16 cellular contexts compared by ENCODE assay signal in genomic region chr11:126514061-126514713, GRCh38.
DNase-seq lines count a peak whose midpoint lies in the region; ATAC-seq and TF ChIP-seq lines count a peak whose summit lies in the region.
"Had no signal": no experiment of that assay in that cellular context is flagged by ENCODE, and none has a peak within 500 bp of the region (broad histone marks: within the 10 kb centered on the region; RNA-seq: fewer than 3 reads in every experiment).

No MANE protein-coding gene starts in this region.

- H4K20me1 ChIP-seq in neural progenitor cell (ENCODE audit: low read depth), result no peaks in the 10 kb centered on the region

- no peak overlapping the region for H2AFZ ChIP-seq in neural progenitor cell (replicated peaks)

- H3K4me2 ChIP-seq in neural progenitor cell, result no peak overlapping the region

- no peaks in the 10 kb centered on the region for H3K79me2 ChIP-seq in neural progenitor cell (ENCODE audit: low read depth)

- H3K9ac ChIP-seq in neural progenitor cell, result no peak overlapping the region

- TF ChIP-seq CTCF in neural progenitor cell (IDR thresholded peaks at IDR 0.05) (no peak), upper lobe of right lung (IDR thresholded peaks at IDR 0.05) (no peak), vagina (IDR thresholded peaks at IDR 0.05) (no peak)

- peaks cover 17% of the 10 kb centered on the region for H3K4me1 Mint-ChIP-seq in neural progenitor cell

- H3K9me3 Mint-ChIP-seq in neural progenitor cell, result no peaks in the 10 kb centered on the region

- H3F3A ChIP-seq in neural progenitor cell (ENCODE audit: low read depth), result no peaks in the 10 kb centered on the region

- peak overlapping the region; percentile 29 for H3K27ac Mint-ChIP-seq in neural progenitor cell

- H3K36me3 ChIP-seq in neural progenitor cell (no peaks in the 10 kb centered on the region), upper lobe of right lung (no peaks in the 10 kb centered on the region), vagina (no peaks in the 10 kb centered on the region)
- H3K36me3 ChIP-seq: HAP-1 had no signal

- no peak for ATAC-seq in SK-N-SH treated with all-trans-retinoic acid at 6 μM for 48 hours
- no peak for ATAC-seq in upper lobe of right lung

- H3K4me1 ChIP-seq in neural progenitor cell (peaks cover 11% of the 10 kb centered on the region), upper lobe of right lung (no peaks in the 10 kb centered on the region), vagina (no peaks in the 10 kb centered on the region)
- H3K4me1 ChIP-seq: Caco-2, HAP-1 had no signal

- H3K4me3 ChIP-seq in neural progenitor cell, result no peak overlapping the region
- H3K4me3 ChIP-seq in upper lobe of right lung, result no peak overlapping the region
- no peak overlapping the region for H3K4me3 ChIP-seq in vagina
- H3K4me3 ChIP-seq: HAP-1 had no signal

- TF ChIP-seq POLR2A in vagina (IDR thresholded peaks at IDR 0.05), result no peak

- intact Hi-C loops in upper lobe of right lung (cut with DNase I), result no loop called here
- intact Hi-C loops in vagina (cut with DNase I), result no loop called here

- H3K4me3 Mint-ChIP-seq in neural progenitor cell, result no peak overlapping the region

- no peaks in the 10 kb centered on the region for H3K9me3 ChIP-seq in neural progenitor cell (ENCODE audit: low read depth)
- H3K9me3 ChIP-seq in upper lobe of right lung, result no peaks in the 10 kb centered on the region
- no peaks in the 10 kb centered on the region for H3K9me3 ChIP-seq in vagina
- H3K9me3 ChIP-seq: Caco-2, HAP-1 had no signal

- H3K27me3 ChIP-seq in neural progenitor cell (no peaks in the 10 kb centered on the region), upper lobe of right lung (no peaks in the 10 kb centered on the region), vagina (no peaks in the 10 kb centered on the region)

- no peaks in the 10 kb centered on the region for H3K36me3 Mint-ChIP-seq in neural progenitor cell

- H3K27me3 Mint-ChIP-seq in neural progenitor cell (ENCODE audit: insufficient read depth, low read depth), result peaks cover 4% of the 10 kb centered on the region

- no peak overlapping the region for H3K27ac ChIP-seq in neural progenitor cell
- no peak overlapping the region for H3K27ac ChIP-seq in upper lobe of right lung
- no peak overlapping the region for H3K27ac ChIP-seq in vagina

- peak; percentile 25 for DNase-seq in activated effector memory CD4-positive, alpha-beta T cell treated with anti-CD3 and anti-CD28 coated beads, Interleukin-2, amount 50 U/mL, for 16 hours
- no peak for DNase-seq in activated effector memory CD4-positive, alpha-beta T cell treated with Interleukin-2 at 50 U/mL for 16 hours
- DNase-seq in neural progenitor cell (ENCODE audit: low spot score) (no peak), upper lobe of right lung (peak; percentile 41), vagina (ENCODE audit: extremely low spot score in 2 of 2) (no peak), NCI-H146 (lab: John Stamatoyannopoulos, UW) (no peak), DMS79 (lab: John Stamatoyannopoulos, UW) (no peak)
- DNase-seq: Caco-2; KBM-7; NCI-H1694; NCI-H2107; NCI-H446; NK-92 treated with Interleukin-12 subunit alpha and Interleukin-12 subunit beta, amount 100 ng/mL, for 24 hours; SHP77 had no signal

TF ChIP-seq in SK-N-SH treated with all-trans-retinoic acid at 6 μM for 48 hours, 23 proteins besides CTCF, POLR2A, EP300 and RAD21:
- TF ChIP-seq CREB5 (CRISPR knock-in tag; IDR thresholded peaks at IDR 0.05; ENCODE audit: low read depth) (no peak), TCF4 (CRISPR knock-in tag; IDR thresholded peaks at IDR 0.05; ENCODE audit: borderline replicate concordance) (peak; percentile 43; the same call in 1 of the 2 replicates)

Comparison
In these comparisons a context has a peak if more than half of its experiments do, and no peak if none do; other contexts are left out.
1. DNase-seq: peak in activated effector memory CD4-positive, alpha-beta T cell treated with anti-CD3 and anti-CD28 coated beads, Interleukin-2, amount 50 U/mL, for 16 hours (single experiment) and upper lobe of right lung (single experiment); none in activated effector memory CD4-positive, alpha-beta T cell treated with Interleukin-2 at 50 U/mL for 16 hours (single experiment), neural progenitor cell (single experiment), vagina (0 of 2), NCI-H146 (single experiment) and DMS79 (single experiment).